1 cellular context compared by ENCODE assay signal in the genomic region with DNA sequence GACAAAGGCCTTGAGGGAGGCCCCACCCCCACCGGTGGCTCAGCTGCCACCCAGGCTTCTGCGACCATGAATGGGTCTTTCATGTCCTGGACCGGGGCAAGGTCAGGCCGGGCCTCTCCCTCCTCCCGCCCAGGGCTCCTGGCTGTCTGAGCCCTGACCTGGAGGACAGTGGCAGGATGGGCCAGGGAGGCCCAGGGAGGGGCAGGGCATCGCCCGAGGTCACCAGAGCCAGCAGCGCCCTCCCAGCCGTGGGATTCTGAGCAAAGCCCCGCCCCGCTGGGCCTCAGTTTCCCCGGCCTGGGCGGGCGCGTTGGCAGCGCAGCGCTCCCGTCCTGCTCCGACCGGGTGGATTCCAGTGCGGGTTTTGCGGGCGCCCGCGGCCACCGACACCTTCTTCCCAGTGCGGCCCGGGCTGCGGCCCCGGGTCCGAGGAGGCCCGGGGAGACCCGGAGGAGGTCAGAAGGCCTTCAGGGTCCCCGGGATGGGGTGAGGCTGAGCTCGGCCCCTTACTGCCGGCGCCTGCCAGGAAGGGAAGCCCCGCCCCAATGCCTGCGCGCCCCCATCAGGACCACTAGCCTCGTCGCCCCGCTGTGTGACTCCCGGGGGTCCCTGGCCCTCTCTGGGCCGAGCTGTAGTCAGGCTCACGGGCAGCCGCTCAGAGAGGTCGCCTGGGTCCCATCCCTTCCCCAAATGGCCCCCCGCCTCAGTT.
A peak's percentile ranks its signal among the peaks of the same experiment; 100 is the strongest.
TF ChIP-seq lines count a peak whose summit lies in the region.

No MANE protein-coding gene starts in this region.

TF ChIP-seq in HepG2, 621 proteins besides CTCF, POLR2A, EP300 and RAD21 (continued from another document and continues in another):
- TF ChIP-seq, protein P1, sequence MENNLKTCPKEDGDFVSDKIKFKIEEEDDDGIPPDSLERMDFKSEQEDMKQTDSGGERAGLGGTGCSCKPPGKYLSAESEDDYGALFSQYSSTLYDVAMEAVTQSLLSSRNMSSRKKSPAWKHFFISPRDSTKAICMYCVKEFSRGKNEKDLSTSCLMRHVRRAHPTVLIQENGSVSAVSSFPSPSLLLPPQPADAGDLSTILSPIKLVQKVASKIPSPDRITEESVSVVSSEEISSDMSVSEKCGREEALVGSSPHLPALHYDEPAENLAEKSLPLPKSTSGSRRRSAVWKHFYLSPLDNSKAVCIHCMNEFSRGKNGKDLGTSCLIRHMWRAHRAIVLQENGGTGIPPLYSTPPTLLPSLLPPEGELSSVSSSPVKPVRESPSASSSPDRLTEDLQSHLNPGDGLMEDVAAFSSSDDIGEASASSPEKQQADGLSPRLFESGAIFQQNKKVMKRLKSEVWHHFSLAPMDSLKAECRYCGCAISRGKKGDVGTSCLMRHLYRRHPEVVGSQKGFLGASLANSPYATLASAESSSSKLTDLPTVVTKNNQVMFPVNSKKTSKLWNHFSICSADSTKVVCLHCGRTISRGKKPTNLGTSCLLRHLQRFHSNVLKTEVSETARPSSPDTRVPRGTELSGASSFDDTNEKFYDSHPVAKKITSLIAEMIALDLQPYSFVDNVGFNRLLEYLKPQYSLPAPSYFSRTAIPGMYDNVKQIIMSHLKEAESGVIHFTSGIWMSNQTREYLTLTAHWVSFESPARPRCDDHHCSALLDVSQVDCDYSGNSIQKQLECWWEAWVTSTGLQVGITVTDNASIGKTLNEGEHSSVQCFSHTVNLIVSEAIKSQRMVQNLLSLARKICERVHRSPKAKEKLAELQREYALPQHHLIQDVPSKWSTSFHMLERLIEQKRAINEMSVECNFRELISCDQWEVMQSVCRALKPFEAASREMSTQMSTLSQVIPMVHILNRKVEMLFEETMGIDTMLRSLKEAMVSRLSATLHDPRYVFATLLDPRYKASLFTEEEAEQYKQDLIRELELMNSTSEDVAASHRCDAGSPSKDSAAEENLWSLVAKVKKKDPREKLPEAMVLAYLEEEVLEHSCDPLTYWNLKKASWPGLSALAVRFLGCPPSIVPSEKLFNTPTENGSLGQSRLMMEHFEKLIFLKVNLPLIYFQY (CRISPR knock-in tag; IDR thresholded peaks at IDR 0.05; ENCODE audit: borderline replicate concordance) = peak; percentile 92; the same call in 1 of the 2 replicates
- TF ChIP-seq, protein P2, sequence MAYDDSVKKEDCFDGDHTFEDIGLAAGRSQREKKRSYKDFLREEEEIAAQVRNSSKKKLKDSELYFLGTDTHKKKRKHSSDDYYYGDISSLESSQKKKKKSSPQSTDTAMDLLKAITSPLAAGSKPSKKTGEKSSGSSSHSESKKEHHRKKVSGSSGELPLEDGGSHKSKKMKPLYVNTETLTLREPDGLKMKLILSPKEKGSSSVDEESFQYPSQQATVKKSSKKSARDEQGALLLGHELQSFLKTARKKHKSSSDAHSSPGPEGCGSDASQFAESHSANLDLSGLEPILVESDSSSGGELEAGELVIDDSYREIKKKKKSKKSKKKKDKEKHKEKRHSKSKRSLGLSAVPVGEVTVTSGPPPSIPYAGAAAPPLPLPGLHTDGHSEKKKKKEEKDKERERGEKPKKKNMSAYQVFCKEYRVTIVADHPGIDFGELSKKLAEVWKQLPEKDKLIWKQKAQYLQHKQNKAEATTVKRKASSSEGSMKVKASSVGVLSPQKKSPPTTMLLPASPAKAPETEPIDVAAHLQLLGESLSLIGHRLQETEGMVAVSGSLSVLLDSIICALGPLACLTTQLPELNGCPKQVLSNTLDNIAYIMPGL (CRISPR knock-in tag; IDR thresholded peaks at IDR 0.05; ENCODE audit: borderline replicate concordance in 1 of 2, low read depth in 1 of 2) = peak in 1 of 2 experiments; percentile 72; a peak in 2 of 4 replicates
- TF ChIP-seq HIVEP1 (CRISPR knock-in tag; IDR thresholded peaks at IDR 0.05) = 0 out of 2 replicates have a peak, but pooled peaks have one; percentile 61
- TF ChIP-seq, protein P3, sequence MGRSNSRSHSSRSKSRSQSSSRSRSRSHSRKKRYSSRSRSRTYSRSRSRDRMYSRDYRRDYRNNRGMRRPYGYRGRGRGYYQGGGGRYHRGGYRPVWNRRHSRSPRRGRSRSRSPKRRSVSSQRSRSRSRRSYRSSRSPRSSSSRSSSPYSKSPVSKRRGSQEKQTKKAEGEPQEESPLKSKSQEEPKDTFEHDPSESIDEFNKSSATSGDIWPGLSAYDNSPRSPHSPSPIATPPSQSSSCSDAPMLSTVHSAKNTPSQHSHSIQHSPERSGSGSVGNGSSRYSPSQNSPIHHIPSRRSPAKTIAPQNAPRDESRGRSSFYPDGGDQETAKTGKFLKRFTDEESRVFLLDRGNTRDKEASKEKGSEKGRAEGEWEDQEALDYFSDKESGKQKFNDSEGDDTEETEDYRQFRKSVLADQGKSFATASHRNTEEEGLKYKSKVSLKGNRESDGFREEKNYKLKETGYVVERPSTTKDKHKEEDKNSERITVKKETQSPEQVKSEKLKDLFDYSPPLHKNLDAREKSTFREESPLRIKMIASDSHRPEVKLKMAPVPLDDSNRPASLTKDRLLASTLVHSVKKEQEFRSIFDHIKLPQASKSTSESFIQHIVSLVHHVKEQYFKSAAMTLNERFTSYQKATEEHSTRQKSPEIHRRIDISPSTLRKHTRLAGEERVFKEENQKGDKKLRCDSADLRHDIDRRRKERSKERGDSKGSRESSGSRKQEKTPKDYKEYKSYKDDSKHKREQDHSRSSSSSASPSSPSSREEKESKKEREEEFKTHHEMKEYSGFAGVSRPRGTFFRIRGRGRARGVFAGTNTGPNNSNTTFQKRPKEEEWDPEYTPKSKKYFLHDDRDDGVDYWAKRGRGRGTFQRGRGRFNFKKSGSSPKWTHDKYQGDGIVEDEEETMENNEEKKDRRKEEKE (IDR thresholded peaks at IDR 0.05) = no peak
- no peak for TF ChIP-seq ZNF7 (CRISPR knock-in tag; IDR thresholded peaks at IDR 0.05)
- TF ChIP-seq TGIF2 (CRISPR knock-in tag; IDR thresholded peaks at IDR 0.05) = peak; percentile 71; the same call in 1 of the 2 replicates
- no peak for TF ChIP-seq ZNF24 (IDR thresholded peaks at IDR 0.05)
- 0 out of 2 replicates have a peak, but pooled peaks have one; percentile 50 for TF ChIP-seq ZNF235 (CRISPR knock-in tag; IDR thresholded peaks at IDR 0.05; ENCODE audit: borderline replicate concordance)
- TF ChIP-seq, protein P4, sequence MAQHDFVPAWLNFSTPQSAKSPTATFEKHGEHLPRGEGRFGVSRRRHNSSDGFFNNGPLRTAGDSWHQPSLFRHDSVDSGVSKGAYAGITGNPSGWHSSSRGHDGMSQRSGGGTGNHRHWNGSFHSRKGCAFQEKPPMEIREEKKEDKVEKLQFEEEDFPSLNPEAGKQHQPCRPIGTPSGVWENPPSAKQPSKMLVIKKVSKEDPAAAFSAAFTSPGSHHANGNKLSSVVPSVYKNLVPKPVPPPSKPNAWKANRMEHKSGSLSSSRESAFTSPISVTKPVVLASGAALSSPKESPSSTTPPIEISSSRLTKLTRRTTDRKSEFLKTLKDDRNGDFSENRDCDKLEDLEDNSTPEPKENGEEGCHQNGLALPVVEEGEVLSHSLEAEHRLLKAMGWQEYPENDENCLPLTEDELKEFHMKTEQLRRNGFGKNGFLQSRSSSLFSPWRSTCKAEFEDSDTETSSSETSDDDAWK (CRISPR knock-in tag; IDR thresholded peaks at IDR 0.05) = no peak
- TF ChIP-seq ZNF253 (CRISPR knock-in tag; IDR thresholded peaks at IDR 0.05; ENCODE audit: borderline replicate concordance) = no peak
- TF ChIP-seq KLF16 (CRISPR knock-in tag; IDR thresholded peaks at IDR 0.05) = no peak; a peak in 2 of 4 replicates
- TF ChIP-seq MTA1 (CRISPR knock-in tag; IDR thresholded peaks at IDR 0.05; ENCODE audit: borderline replicate concordance) = peak; percentile 91
- TF ChIP-seq, protein P5, sequence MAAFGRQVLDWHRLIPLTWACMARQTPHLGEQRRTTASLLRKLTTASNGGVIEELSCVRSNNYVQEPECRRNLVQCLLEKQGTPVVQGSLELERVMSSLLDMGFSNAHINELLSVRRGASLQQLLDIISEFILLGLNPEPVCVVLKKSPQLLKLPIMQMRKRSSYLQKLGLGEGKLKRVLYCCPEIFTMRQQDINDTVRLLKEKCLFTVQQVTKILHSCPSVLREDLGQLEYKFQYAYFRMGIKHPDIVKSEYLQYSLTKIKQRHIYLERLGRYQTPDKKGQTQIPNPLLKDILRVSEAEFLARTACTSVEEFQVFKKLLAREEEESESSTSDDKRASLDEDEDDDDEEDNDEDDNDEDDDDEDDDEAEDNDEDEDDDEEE (CRISPR knock-in tag; IDR thresholded peaks at IDR 0.05) = no peak
- TF ChIP-seq, protein P6, sequence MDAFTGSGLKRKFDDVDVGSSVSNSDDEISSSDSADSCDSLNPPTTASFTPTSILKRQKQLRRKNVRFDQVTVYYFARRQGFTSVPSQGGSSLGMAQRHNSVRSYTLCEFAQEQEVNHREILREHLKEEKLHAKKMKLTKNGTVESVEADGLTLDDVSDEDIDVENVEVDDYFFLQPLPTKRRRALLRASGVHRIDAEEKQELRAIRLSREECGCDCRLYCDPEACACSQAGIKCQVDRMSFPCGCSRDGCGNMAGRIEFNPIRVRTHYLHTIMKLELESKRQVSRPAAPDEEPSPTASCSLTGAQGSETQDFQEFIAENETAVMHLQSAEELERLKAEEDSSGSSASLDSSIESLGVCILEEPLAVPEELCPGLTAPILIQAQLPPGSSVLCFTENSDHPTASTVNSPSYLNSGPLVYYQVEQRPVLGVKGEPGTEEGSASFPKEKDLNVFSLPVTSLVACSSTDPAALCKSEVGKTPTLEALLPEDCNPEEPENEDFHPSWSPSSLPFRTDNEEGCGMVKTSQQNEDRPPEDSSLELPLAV (CRISPR knock-in tag; conservative IDR thresholded peaks at IDR 0.05; ENCODE audit: low read depth) = no peak
- TF ChIP-seq SP5 (CRISPR knock-in tag; IDR thresholded peaks at IDR 0.05; ENCODE audit: borderline replicate concordance, low read depth) = peak; percentile 98
- no peak for TF ChIP-seq ZNF652 (CRISPR knock-in tag; IDR thresholded peaks at IDR 0.05; ENCODE audit: borderline replicate concordance, low read depth)
- TF ChIP-seq HOXA3 (CRISPR knock-in tag; IDR thresholded peaks at IDR 0.05) = peak; percentile 65; the same call in 1 of the 2 replicates
- TF ChIP-seq, protein P7, sequence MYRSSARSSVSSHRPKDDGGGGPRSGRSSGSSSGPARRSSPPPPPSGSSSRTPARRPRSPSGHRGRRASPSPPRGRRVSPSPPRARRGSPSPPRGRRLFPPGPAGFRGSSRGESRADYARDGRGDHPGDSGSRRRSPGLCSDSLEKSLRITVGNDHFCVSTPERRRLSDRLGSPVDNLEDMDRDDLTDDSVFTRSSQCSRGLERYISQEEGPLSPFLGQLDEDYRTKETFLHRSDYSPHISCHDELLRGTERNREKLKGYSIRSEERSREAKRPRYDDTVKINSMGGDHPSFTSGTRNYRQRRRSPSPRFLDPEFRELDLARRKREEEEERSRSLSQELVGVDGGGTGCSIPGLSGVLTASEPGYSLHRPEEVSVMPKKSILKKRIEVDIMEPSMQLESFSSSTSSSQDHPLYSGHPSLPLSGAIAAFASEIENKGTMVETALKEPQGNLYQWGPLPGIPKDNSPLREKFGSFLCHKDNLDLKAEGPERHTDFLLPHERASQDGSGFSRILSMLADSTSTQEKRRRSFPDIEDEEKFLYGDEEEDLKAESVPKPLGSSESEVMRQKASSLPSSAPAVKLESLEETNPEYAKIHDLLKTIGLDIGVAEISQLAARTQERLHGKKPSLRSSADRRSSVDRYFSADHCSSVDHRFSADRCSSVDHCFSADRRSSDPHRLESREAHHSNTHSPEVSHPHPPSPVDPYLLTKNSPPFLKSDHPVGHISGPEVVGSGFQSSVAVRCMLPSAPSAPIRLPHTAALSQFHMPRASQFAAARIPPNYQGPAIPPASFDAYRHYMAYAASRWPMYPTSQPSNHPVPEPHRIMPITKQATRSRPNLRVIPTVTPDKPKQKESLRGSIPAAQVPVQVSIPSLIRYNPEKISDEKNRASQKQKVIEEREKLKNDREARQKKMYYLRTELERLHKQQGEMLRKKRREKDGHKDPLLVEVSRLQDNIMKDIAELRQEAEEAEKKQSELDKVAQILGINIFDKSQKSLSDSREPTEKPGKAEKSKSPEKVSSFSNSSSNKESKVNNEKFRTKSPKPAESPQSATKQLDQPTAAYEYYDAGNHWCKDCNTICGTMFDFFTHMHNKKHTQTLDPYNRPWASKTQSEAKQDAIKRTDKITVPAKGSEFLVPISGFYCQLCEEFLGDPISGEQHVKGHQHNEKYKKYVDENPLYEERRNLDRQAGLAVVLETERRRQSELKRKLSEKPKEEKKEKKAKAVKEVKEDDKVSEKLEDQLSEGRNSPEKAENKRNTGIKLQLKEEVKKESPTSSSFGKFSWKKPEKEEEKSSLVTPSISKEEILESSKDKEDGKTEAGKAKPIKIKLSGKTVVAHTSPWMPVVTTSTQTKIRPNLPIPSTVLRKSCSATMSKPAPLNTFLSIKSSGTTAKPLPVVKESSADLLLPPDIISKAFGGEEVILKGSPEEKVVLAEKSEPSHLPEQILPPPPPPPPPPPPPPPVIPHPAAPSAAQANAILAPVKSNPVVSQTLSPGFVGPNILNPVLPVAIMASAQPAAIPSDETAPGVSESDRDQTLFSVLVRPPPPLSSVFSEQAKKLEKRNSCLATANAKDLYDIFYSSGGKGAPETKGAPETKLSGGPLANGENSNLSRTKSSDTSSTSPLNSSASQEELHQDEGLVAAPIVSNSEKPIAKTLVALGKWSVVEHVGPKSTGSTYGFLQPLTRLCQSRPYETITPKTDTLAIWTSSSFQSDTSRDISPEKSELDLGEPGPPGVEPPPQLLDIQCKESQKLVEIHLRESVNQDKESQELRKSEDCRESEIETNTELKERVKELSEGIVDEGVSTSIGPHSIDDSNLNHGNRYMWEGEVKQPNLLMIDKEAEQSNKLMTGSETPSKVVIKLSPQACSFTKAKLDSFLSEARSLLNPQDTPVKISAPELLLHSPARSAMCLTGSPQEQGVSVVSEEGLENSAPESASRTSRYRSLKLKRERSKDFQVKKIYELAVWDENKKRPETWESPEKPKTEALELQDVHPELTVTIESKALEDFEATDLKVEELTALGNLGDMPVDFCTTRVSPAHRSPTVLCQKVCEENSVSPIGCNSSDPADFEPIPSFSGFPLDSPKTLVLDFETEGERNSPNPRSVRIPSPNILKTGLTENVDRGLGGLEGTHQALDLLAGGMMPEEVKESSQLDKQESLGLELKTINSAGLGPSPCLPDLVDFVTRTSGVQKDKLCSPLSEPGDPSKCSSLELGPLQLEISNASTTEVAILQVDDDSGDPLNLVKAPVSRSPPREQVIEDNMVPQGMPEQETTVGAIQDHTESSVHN (CRISPR knock-in tag; IDR thresholded peaks at IDR 0.05) = no peak; the same call in 1 of the 2 replicates
- no peak for TF ChIP-seq FIP1L1 (IDR thresholded peaks at IDR 0.05; ENCODE audit: borderline replicate concordance, insufficient read depth, low read depth, low read length)
- TF ChIP-seq ZNF296 (CRISPR knock-in tag; conservative IDR thresholded peaks at IDR 0.05) = no peak; the same call in 1 of the 2 replicates
- TF ChIP-seq MED8 (CRISPR knock-in tag; IDR thresholded peaks at IDR 0.05; ENCODE audit: insufficient replicate concordance) = peak; percentile 86
- no peak for TF ChIP-seq TBP (CRISPR knock-in tag; IDR thresholded peaks at IDR 0.05)
- peak; percentile 81 for TF ChIP-seq NR2C2 (CRISPR knock-in tag; IDR thresholded peaks at IDR 0.05; ENCODE audit: borderline replicate concordance)
- TF ChIP-seq ZNF557 (CRISPR knock-in tag; IDR thresholded peaks at IDR 0.05) = 0 out of 2 replicates have a peak, but pooled peaks have one; percentile 36
- TF ChIP-seq BHLHE40 (IDR thresholded peaks at IDR 0.05; ENCODE audit: low read length) = peak; percentile 17; the same call in 1 of the 2 replicates
- TF ChIP-seq, protein P8, sequence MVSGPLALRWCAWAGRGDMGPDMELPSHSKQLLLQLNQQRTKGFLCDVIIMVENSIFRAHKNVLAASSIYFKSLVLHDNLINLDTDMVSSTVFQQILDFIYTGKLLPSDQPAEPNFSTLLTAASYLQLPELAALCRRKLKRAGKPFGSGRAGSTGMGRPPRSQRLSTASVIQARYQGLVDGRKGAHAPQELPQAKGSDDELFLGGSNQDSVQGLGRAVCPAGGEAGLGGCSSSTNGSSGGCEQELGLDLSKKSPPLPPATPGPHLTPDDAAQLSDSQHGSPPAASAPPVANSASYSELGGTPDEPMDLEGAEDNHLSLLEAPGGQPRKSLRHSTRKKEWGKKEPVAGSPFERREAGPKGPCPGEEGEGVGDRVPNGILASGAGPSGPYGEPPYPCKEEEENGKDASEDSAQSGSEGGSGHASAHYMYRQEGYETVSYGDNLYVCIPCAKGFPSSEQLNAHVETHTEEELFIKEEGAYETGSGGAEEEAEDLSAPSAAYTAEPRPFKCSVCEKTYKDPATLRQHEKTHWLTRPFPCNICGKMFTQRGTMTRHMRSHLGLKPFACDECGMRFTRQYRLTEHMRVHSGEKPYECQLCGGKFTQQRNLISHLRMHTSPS (CRISPR knock-in tag; IDR thresholded peaks at IDR 0.05; ENCODE audit: low read depth) = peak; percentile 94
